Comparison of ENCODE assay signal across 14 cellular contexts in the genomic region with DNA sequence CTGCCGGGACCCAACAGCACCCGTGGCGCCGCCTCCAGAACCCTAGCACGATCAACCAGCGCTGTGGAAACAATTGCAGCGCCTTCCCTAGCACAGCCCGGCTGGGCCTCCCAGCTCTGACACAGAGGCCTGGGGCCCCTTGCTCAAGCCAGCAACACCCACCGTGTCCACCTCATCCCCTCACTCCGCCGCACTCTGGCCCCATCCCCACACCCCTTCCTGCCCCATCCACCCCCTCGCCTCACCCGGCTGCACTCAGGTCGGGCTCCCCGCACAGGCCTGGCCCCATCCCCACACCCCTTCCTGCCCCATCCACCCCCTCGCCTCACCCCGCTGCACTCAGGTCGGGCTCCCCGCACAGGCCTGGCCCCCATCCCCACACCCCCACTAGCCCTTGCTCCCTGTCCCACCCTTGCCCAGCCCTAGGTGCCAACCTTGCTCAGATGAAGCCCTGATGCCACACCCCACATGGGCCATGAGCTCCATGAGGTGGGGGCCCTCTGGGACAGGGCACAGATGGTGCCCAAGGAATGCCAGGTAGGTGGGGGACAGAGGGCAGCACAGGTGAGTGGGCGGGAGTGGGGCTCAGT. TPM values are rescaled to one million over a fixed set of nuclear protein-coding genes. Genes with fewer than 3 reads are reported as not detected.
"Had no signal": no experiment of that assay in that cellular context is flagged by ENCODE, and none has a peak within 500 bp of the region (broad histone marks: within the 10 kb centered on the region; RNA-seq: fewer than 3 reads in every experiment).

No MANE protein-coding gene starts in this region.

- H3K4me3 ChIP-seq: colonic mucosa, lower lobe of right lung, skin epidermis, suprapubic skin had no signal

- H3K36me3 ChIP-seq: colonic mucosa, lower lobe of right lung, suprapubic skin had no signal

- H3K9me3 Mint-ChIP-seq: activated naive CD4-positive, alpha-beta T cell treated with anti-CD3 and anti-CD28 coated beads for 36 hours; activated T-helper 1 cell treated with anti-CD3 and anti-CD28 coated beads, Interleukin-12 subunit alpha, Interleukin-12 subunit beta, Interleukin-2, Interleukin-4 antibody, amounts not matched to agents 30 ng/mL and 10 ng/mL and 1 ng/mL, durations not matched to agents 14 hours and 24 hours and 36 hours; type B pancreatic cell had no signal

- FAIRE-seq: astrocyte, endometrium, keratinocyte had no signal

- ATAC-seq: esophagus mucosa, lower lobe of right lung had no signal

- H3K27ac ChIP-seq: colonic mucosa, lower lobe of right lung, skin epidermis, suprapubic skin had no signal

- H3K4me3 Mint-ChIP-seq: activated naive CD4-positive, alpha-beta T cell treated with anti-CD3 and anti-CD28 coated beads for 36 hours; activated T-helper 1 cell treated with anti-CD3 and anti-CD28 coated beads, Interleukin-12 subunit alpha, Interleukin-12 subunit beta, Interleukin-2, Interleukin-4 antibody, amounts not matched to agents 30 ng/mL and 10 ng/mL and 1 ng/mL, durations not matched to agents 14 hours and 24 hours and 36 hours; type B pancreatic cell had no signal

- H3K9me3 ChIP-seq: colonic mucosa, lower lobe of right lung, suprapubic skin had no signal

- H3K27ac Mint-ChIP-seq: activated naive CD4-positive, alpha-beta T cell treated with anti-CD3 and anti-CD28 coated beads for 36 hours; activated T-helper 1 cell treated with anti-CD3 and anti-CD28 coated beads, Interleukin-12 subunit alpha, Interleukin-12 subunit beta, Interleukin-2, Interleukin-4 antibody, amounts not matched to agents 30 ng/mL and 10 ng/mL and 1 ng/mL, durations not matched to agents 14 hours and 24 hours and 36 hours; type B pancreatic cell had no signal

- DNase-seq: activated CD4-positive, alpha-beta T cell treated with anti-CD3 and anti-CD28 coated beads for 4 hours; activated naive CD4-positive, alpha-beta T cell treated with anti-CD3 and anti-CD28 coated beads for 36 hours; colonic mucosa; stimulated activated CD4-positive, alpha-beta T cell treated with anti-CD3 and anti-CD28 coated beads, Interleukin-4, amount 100 ng/mL, for 24 hours; stimulated activated naive CD4-positive, alpha-beta T cell treated with Interleukin-2 at 50 U/mL for 16 hours had no signal

- H3K27me3 ChIP-seq: colonic mucosa had no signal

- H3K4me1 ChIP-seq: colonic mucosa, lower lobe of right lung, suprapubic skin had no signal

- H3K27me3 Mint-ChIP-seq: type B pancreatic cell had no signal

RNA-seq across cellular contexts. Expression of a gene that starts 28.7 kb away (rescaled TPM):
- polyA plus RNA-seq: keratinocyte had no signal
